ENCODE assay signal across 31 cellular contexts in the genomic region with DNA sequence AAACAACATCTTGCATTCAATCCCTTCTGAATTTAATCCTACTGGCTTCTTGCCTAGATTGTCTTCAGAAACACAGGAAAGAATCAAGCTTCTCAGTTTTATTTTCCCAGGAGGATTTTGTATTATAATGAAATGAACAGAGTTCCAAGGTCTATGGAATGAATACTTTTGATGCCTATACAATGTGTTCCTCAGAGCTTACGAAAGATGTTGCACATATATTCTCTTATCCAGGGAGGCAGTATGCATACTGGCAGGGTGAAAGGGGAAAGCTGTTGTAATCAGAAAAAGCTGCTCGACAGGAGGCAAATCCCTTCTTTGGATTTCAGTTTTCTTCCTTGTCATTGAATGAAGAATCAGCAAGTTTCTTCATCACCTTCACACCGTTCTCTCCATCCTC. TPM values are rescaled to one million over a fixed set of nuclear protein-coding genes. Genes with fewer than 3 reads are reported as not detected.
DNase-seq lines count a peak whose midpoint lies in the region; TF ChIP-seq lines count a peak whose summit lies in the region.
"Had no signal": no experiment of that assay in that cellular context is flagged by ENCODE, and none has a peak within 500 bp of the region (broad histone marks: within the 10 kb centered on the region; RNA-seq: fewer than 3 reads in every experiment).

No MANE protein-coding gene starts in this region.

- no peaks in the 10 kb centered on the region for H3K79me2 ChIP-seq in neural progenitor cell (ENCODE audit: low read depth)

- peak overlapping the region; percentile 24 for H3K4me3 Mint-ChIP-seq in neural progenitor cell
- H3K4me3 Mint-ChIP-seq: activated CD4-positive, alpha-beta T cell treated with anti-CD3 and anti-CD28 coated beads for 36 hours; activated CD8-positive, alpha-beta T cell treated with anti-CD3 and anti-CD28 coated beads, Interleukin-2, amount 10 ng/mL, durations not matched to agents 7 days and 5 days; activated naive CD4-positive, alpha-beta T cell treated with anti-CD3 and anti-CD28 coated beads, Interleukin-2, amount 10 ng/mL, durations not matched to agents 7 days and 5 days; CD4-positive, alpha-beta T cell; T-helper 2 cell treated with Interferon-gamma antibody and Interleukin-4, amounts not matched to agents 5 μg/mL and 100 μg/mL, for 36 hours had no signal

- peak; percentile 38 for DNase-seq in AG10803 (ENCODE audit: low read depth)
- peak; percentile 21 to 42 for DNase-seq in cardiac fibroblast (ENCODE audit: low read depth in 2 of 2)
- DNase-seq in fibroblast of mammary gland (ENCODE audit: low read depth), result peak; percentile 56
- no peak for DNase-seq in neural progenitor cell (ENCODE audit: low spot score)
- DNase-seq in kidney tubule cell (ENCODE audit: low spot score), result no peak
- no peak for DNase-seq in DMS153 treated with DMSO at 0.1 percent for 48 hours (lab: John Stamatoyannopoulos, UW; ENCODE audit: unreplicated experiment)
- no peak for DNase-seq in medulla oblongata (ENCODE audit: extremely low spot score)
- DNase-seq in prostate gland (ENCODE audit: low spot score), result no peak
- DNase-seq: activated CD4-positive, alpha-beta T cell treated with anti-CD3 and anti-CD28 coated beads for 36 hours; activated CD8-positive, alpha-beta T cell treated with anti-CD3 and anti-CD28 coated beads, Interleukin-2, amount 10 ng/mL, durations not matched to agents 7 days and 5 days; activated naive CD4-positive, alpha-beta T cell treated with anti-CD3 and anti-CD28 coated beads, Interleukin-2, amount 10 ng/mL, durations not matched to agents 7 days and 5 days; CD4-positive, alpha-beta T cell; colonic mucosa; effector CD4-positive, alpha-beta T cell; GOT3; mesendoderm; NCI-H1092 treated with DMSO at 0.1 percent for 48 hours; NCI-H187; NCI-H446 treated with DMSO at 0.1 percent for 48 hours; NCI-H774; stimulated activated naive CD4-positive, alpha-beta T cell; testis; uterus had no signal

- H2AFZ ChIP-seq in neural progenitor cell (replicated peaks), result peak overlapping the region; percentile 90

- no peak overlapping the region for H3K9ac ChIP-seq in neural progenitor cell

- no peaks in the 10 kb centered on the region for H4K20me1 ChIP-seq in neural progenitor cell (ENCODE audit: low read depth)

- TF ChIP-seq POLR2A in prostate gland (IDR thresholded peaks at IDR 0.05), result no peak

- peaks cover 2% of the 10 kb centered on the region for H3K27me3 Mint-ChIP-seq in neural progenitor cell (ENCODE audit: insufficient read depth, low read depth)
- H3K27me3 Mint-ChIP-seq: activated naive CD4-positive, alpha-beta T cell treated with anti-CD3 and anti-CD28 coated beads, Interleukin-2, amount 10 ng/mL, durations not matched to agents 7 days and 5 days; CD4-positive, alpha-beta T cell had no signal

- WGBS in prostate gland, result 50% methylated on average over 3 of the region's 3 CpGs

- peaks cover 6% of the 10 kb centered on the region for H3K4me1 Mint-ChIP-seq in neural progenitor cell
- H3K4me1 Mint-ChIP-seq: activated CD4-positive, alpha-beta T cell treated with anti-CD3 and anti-CD28 coated beads for 36 hours; activated naive CD4-positive, alpha-beta T cell treated with anti-CD3 and anti-CD28 coated beads, Interleukin-2, amount 10 ng/mL, durations not matched to agents 7 days and 5 days had no signal

- H3K36me3 ChIP-seq in neural progenitor cell, result no peaks in the 10 kb centered on the region
- H3K36me3 ChIP-seq in prostate gland, result no peaks in the 10 kb centered on the region
- H3K36me3 ChIP-seq: colonic mucosa, neutrophil, uterus had no signal

- TF ChIP-seq CTCF in AG10803 (conservative IDR thresholded peaks at IDR 0.05; ENCODE audit: low read length), result no peak
- no peak for TF ChIP-seq CTCF in cardiac fibroblast (IDR thresholded peaks at IDR 0.05; ENCODE audit: low read depth, low read length)
- TF ChIP-seq CTCF in fibroblast of mammary gland (conservative IDR thresholded peaks at IDR 0.05; ENCODE audit: control insufficient read depth, insufficient read depth, low read depth, low read length), result no peak
- no peak for TF ChIP-seq CTCF in neural progenitor cell (IDR thresholded peaks at IDR 0.05)
- TF ChIP-seq CTCF in prostate gland (IDR thresholded peaks at IDR 0.05), result no peak

- H3K4me1 ChIP-seq in neural progenitor cell, result peaks cover 11% of the 10 kb centered on the region
- no peaks in the 10 kb centered on the region for H3K4me1 ChIP-seq in prostate gland (replicated peaks)
- H3K4me1 ChIP-seq: colonic mucosa, testis, uterus had no signal

- intact Hi-C loops in prostate gland (cut with DNase I), result no loop called here

- H3K4me3 ChIP-seq in AG10803 (ENCODE audit: low read length), result no peak overlapping the region
- no peak overlapping the region for H3K4me3 ChIP-seq in cardiac fibroblast (replicated peaks in 1 of 2; ENCODE audit: low read depth in 2 of 2, low read length in 2 of 2)
- no peak overlapping the region for H3K4me3 ChIP-seq in fibroblast of mammary gland (ENCODE audit: control insufficient read depth, low read depth, low read length)
- H3K4me3 ChIP-seq in neural progenitor cell, result no peak overlapping the region
- no peak overlapping the region for H3K4me3 ChIP-seq in prostate gland
- H3K4me3 ChIP-seq: colonic mucosa, testis, uterus had no signal

- H3K27me3 ChIP-seq in neural progenitor cell, result no peaks in the 10 kb centered on the region
- no peaks in the 10 kb centered on the region for H3K27me3 ChIP-seq in prostate gland (replicated peaks; ENCODE audit: insufficient read depth)
- H3K27me3 ChIP-seq: colonic mucosa, neutrophil, testis, uterus had no signal

- no peaks in the 10 kb centered on the region for H3K9me3 ChIP-seq in neural progenitor cell (ENCODE audit: low read depth)
- H3K9me3 ChIP-seq in prostate gland, result no peaks in the 10 kb centered on the region
- H3K9me3 ChIP-seq: colonic mucosa, neutrophil, testis, uterus had no signal

- H3K27ac Mint-ChIP-seq in neural progenitor cell, result no peak overlapping the region
- H3K27ac Mint-ChIP-seq: activated CD4-positive, alpha-beta T cell treated with anti-CD3 and anti-CD28 coated beads for 36 hours; activated CD8-positive, alpha-beta T cell treated with anti-CD3 and anti-CD28 coated beads, Interleukin-2, amount 10 ng/mL, durations not matched to agents 7 days and 5 days; activated naive CD4-positive, alpha-beta T cell treated with anti-CD3 and anti-CD28 coated beads, Interleukin-2, amount 10 ng/mL, durations not matched to agents 7 days and 5 days; CD4-positive, alpha-beta T cell; T-helper 2 cell treated with Interferon-gamma antibody and Interleukin-4, amounts not matched to agents 5 μg/mL and 100 μg/mL, for 36 hours had no signal

- H3K9me3 Mint-ChIP-seq in neural progenitor cell, result no peaks in the 10 kb centered on the region
- H3K9me3 Mint-ChIP-seq: activated naive CD4-positive, alpha-beta T cell treated with anti-CD3 and anti-CD28 coated beads, Interleukin-2, amount 10 ng/mL, durations not matched to agents 7 days and 5 days; T-helper 2 cell treated with Interferon-gamma antibody and Interleukin-4, amounts not matched to agents 5 μg/mL and 100 μg/mL, for 36 hours had no signal

- peak overlapping the region; percentile 14 for H3K4me2 ChIP-seq in neural progenitor cell

- H3F3A ChIP-seq in neural progenitor cell (ENCODE audit: low read depth), result no peaks in the 10 kb centered on the region

- H3K36me3 Mint-ChIP-seq in neural progenitor cell, result no peaks in the 10 kb centered on the region
- H3K36me3 Mint-ChIP-seq: activated naive CD4-positive, alpha-beta T cell treated with anti-CD3 and anti-CD28 coated beads, Interleukin-2, amount 10 ng/mL, durations not matched to agents 7 days and 5 days had no signal

- no peak overlapping the region for H3K27ac ChIP-seq in neural progenitor cell
- H3K27ac ChIP-seq in prostate gland, result no peak overlapping the region
- H3K27ac ChIP-seq: colonic mucosa, neutrophil, testis, uterus, VCaP had no signal

RNA-seq across cellular contexts. Expression of gene TMPRSS11D, which starts 8.8 kb away (rescaled TPM):
- total RNA-seq in neural progenitor cell (ENCODE audit: low replicate concordance), result not detected in 2 replicates
- total RNA-seq in prostate gland, result not detected
- total RNA-seq: activated CD4-positive, alpha-beta T cell treated with anti-CD3 and anti-CD28 coated beads for 36 hours; activated CD8-positive, alpha-beta T cell treated with anti-CD3 and anti-CD28 coated beads, Interleukin-2, amount 10 ng/mL, durations not matched to agents 7 days and 5 days; CD4-positive, alpha-beta T cell; colonic mucosa; glomerular endothelial cell; HT-29; left lobe of liver; posterior vena cava; skeletal muscle tissue; uterus had no signal

Comparison
In these comparisons a context has a peak if more than half of its experiments do, and no peak if none do; other contexts are left out.
1. DNase-seq: peak in AG10803 (single experiment), cardiac fibroblast (2 of 2) and fibroblast of mammary gland (single experiment); none in neural progenitor cell (single experiment), kidney tubule cell (single experiment), DMS153 treated with DMSO at 0.1 percent for 48 hours (single experiment), medulla oblongata (single experiment) and prostate gland (single experiment).